9 cellular contexts compared by ENCODE assay signal in genomic region chr16:87956771-87957279, GRCh38. TPM values are rescaled to one million over a fixed set of nuclear protein-coding genes. Genes with fewer than 3 reads are reported as not detected.
DNase-seq lines count a peak whose midpoint lies in the region; ATAC-seq, FAIRE-seq and TF ChIP-seq lines count a peak whose summit lies in the region.
"Had no signal": no experiment of that assay in that cellular context is flagged by ENCODE, and none has a peak within 500 bp of the region (broad histone marks: within the 10 kb centered on the region; RNA-seq: fewer than 3 reads in every experiment).

No MANE protein-coding gene starts in this region.

- CTCF ChIA-PET in A549 (lab: Yijun Ruan, JAX), result interaction anchor here (0.5 to 2.3 kb wide), 9 partner anchors 15 to 646 kb away, joined by 3 to 9 read pairs (median 5); no protein-coding TSS in a partner anchor
- CTCF ChIA-PET in Panc1 (lab: Charles Lee), result no interaction called here
- CTCF ChIA-PET in mammary epithelial cell (lab: Charles Lee; ENCODE audit: low non-redundant PET), result no interaction called here

- peak overlapping the region; percentile 97 to 99 (median 98) for H3K27ac Mint-ChIP-seq in naive B cell

- H3K79me2 ChIP-seq in mammary epithelial cell (ENCODE audit: insufficient read depth, low read length), result peaks cover 97% of the 10 kb centered on the region

- H3K27ac ChIP-seq in A549 (no peak overlapping the region), Panc1 (ENCODE audit: low read length) (no peak overlapping the region), mammary epithelial cell (ENCODE audit: insufficient read depth, low read depth, low read length) (no peak overlapping the region)

- intact Hi-C loops in Panc1 (cut with micrococcal nuclease; ENCODE audit: unreplicated experiment) (no loop called here), mammary epithelial cell (cut with micrococcal nuclease) (no loop called here)

- TF ChIP-seq RAD21 in A549 (conservative IDR thresholded peaks at IDR 0.05 in 1 of 2, IDR thresholded peaks at IDR 0.05 in 1 of 2), result peak in 1 of 2 experiments; percentile 53; a peak in 2 of 5 replicates

- 0 out of 3 replicates have a peak, but pooled peaks have one; percentile 14 for TF ChIP-seq CTCF in A549 (IDR thresholded peaks at IDR 0.05)
- TF ChIP-seq CTCF in Panc1 (IDR thresholded peaks at IDR 0.05), result no peak; the same call in 1 of the 2 replicates
- TF ChIP-seq CTCF in mammary epithelial cell (conservative IDR thresholded peaks at IDR 0.05 in 1 of 2, IDR thresholded peaks at IDR 0.05 in 1 of 2; ENCODE audit: extremely low read depth in 1 of 2, insufficient read depth in 1 of 2, low read depth in 1 of 2, low read length in 2 of 2), result peak; percentile 14 to 22

- dilution Hi-C loops in mammary epithelial cell (cut with HindIII; ENCODE audit: low sequenced_read_pairs), result loop anchor here (5.0 kb wide), 3 partner anchors 40 to 100 kb away; no protein-coding TSS in a partner anchor

- H3K36me3 ChIP-seq in Panc1 (ENCODE audit: control insufficient read depth, insufficient read depth, low read length) (peaks cover 7% of the 10 kb centered on the region; the same call in 1 of the 2 replicates), mammary epithelial cell (ENCODE audit: insufficient read depth, low read length) (peaks cover 5% of the 10 kb centered on the region)

- peaks cover 25% of the 10 kb centered on the region for H3K4me1 ChIP-seq in A549
- peaks cover 17% of the 10 kb centered on the region for H3K4me1 ChIP-seq in Panc1 (ENCODE audit: control insufficient read depth, insufficient read depth, low read length)
- peaks cover 26% of the 10 kb centered on the region for H3K4me1 ChIP-seq in mammary epithelial cell (ENCODE audit: insufficient read depth, low read length)

- 87% methylated on average over 20 of the region's 21 CpGs for WGBS in A549 (ENCODE audit: missing lambda C conversion rate)
- 86% methylated on average over 19 of the region's 21 CpGs for WGBS in mammary epithelial cell (ENCODE audit: low coverage, missing lambda C conversion rate)

- no peak overlapping the region for H3K4me3 ChIP-seq in A549
- no peak overlapping the region for H3K4me3 ChIP-seq in Panc1 (ENCODE audit: low read depth in 2 of 2, low read length in 2 of 2)
- H3K4me3 ChIP-seq in mammary epithelial cell (replicated peaks in 1 of 3; ENCODE audit: insufficient read depth in 1 of 3, low read depth in 2 of 3, low read length in 3 of 3), result no peak overlapping the region

- no peaks in the 10 kb centered on the region for H3K9me3 ChIP-seq in A549
- no peaks in the 10 kb centered on the region for H3K9me3 ChIP-seq in Panc1 (ENCODE audit: control insufficient read depth, insufficient read depth, low read depth, low read length)
- no peaks in the 10 kb centered on the region for H3K9me3 ChIP-seq in mammary epithelial cell (replicated peaks; ENCODE audit: insufficient read depth, low read length)

- H3K9me3 Mint-ChIP-seq in naive B cell, result no peaks in the 10 kb centered on the region

- H3K27me3 ChIP-seq in Panc1 (ENCODE audit: control insufficient read depth, insufficient read depth, low read length) (no peaks in the 10 kb centered on the region), mammary epithelial cell (ENCODE audit: insufficient read depth, low read length) (no peaks in the 10 kb centered on the region)

- peaks cover 55 to 96% (median 90%) of the 10 kb centered on the region in 3 donors for H3K4me1 Mint-ChIP-seq in naive B cell

- in situ Hi-C loops in Panc1 (cut with HindIII; ENCODE audit: low pct_unique_long_range_greater_than_20kb, low sequenced_read_pairs) (no loop called here), mammary epithelial cell (cut with MboI; ENCODE audit: low sequenced_read_pairs in 2 of 2) (no loop called here)

- H3K4me3 Mint-ChIP-seq in naive B cell, result peak overlapping the region; percentile 78 to 91 (median 88)

- POLR2A ChIA-PET in A549 (lab: Yijun Ruan, JAX) (interaction anchor here (0.5 kb wide), 1 partner anchor 556 kb away, joined by 3 read pairs; no protein-coding TSS in a partner anchor), Panc1 (lab: Charles Lee) (no interaction called here)

- BruUV-seq in Panc1 (replicated peaks; lab: Mats Ljungman, UMichigan) (no TSS peak), mammary epithelial cell (replicated peaks; lab: Mats Ljungman, UMichigan) (no TSS peak)

- FAIRE-seq in A549 (lab: Jason Lieb, UNC), result no peak

- peaks cover 0 to 8% of the 10 kb centered on the region in 2 donors for H3K36me3 Mint-ChIP-seq in naive B cell

- TF ChIP-seq POLR2A in A549 (IDR thresholded peaks at IDR 0.05; ENCODE audit: low read length) (no peak), GM18526 (IDR thresholded peaks at IDR 0.05; ENCODE audit: extremely low read depth, insufficient read length) (peak; percentile 9)

- no peak for TF ChIP-seq EP300 in A549 (IDR thresholded peaks at IDR 0.05)

- no peak overlapping the region for H3K9ac ChIP-seq in mammary epithelial cell (ENCODE audit: insufficient read depth, low read length)

- H4K20me1 ChIP-seq in mammary epithelial cell (ENCODE audit: insufficient read depth, low read length), result no peaks in the 10 kb centered on the region

- ATAC-seq in A549 (peak; percentile 51 to 66; a peak in 3 of 6 replicates), Panc1 (0 out of 2 replicates have a peak, but pooled peaks have one; percentile 35), naive B cell (ENCODE audit: low read depth in 2 of 2) (peak in 1 of 2 donors; percentile 2), HG03571 (IDR thresholded peaks at IDR 0.05; ENCODE audit: unreplicated experiment) (no peak)

- DNase-seq in A549 (ENCODE audit: low read depth in 1 of 2, low spot score in 1 of 2), result peak; percentile 32 to 57
- DNase-seq in Panc1 (ENCODE audit: low read depth, low spot score), result no peak
- DNase-seq in mammary epithelial cell, result no peak
- no peak for DNase-seq in naive B cell
- DNase-seq in NOMO-1 treated with dmso at 0.1 percent for 144 hours (lab: John Stamatoyannopoulos, UW; ENCODE audit: unreplicated experiment), result no peak
- DNase-seq in NK-92 (lab: John Stamatoyannopoulos, UW; ENCODE audit: unreplicated experiment), result no peak

- H3K27me3 Mint-ChIP-seq in naive B cell, result no peaks in the 10 kb centered on the region

- no peak overlapping the region for H2AFZ ChIP-seq in mammary epithelial cell (ENCODE audit: low read depth, low read length)

- no peak overlapping the region for H3K4me2 ChIP-seq in A549
- H3K4me2 ChIP-seq in mammary epithelial cell (ENCODE audit: insufficient read depth, low read depth, low read length), result no peak overlapping the region

TF ChIP-seq in A549, 52 proteins besides CTCF, POLR2A, EP300 and RAD21 (continues in another document):
- no peak for TF ChIP-seq NPAS2 (CRISPR knock-in tag; IDR thresholded peaks at IDR 0.05; ENCODE audit: borderline replicate concordance)
- no peak for TF ChIP-seq JUNB (IDR thresholded peaks at IDR 0.05)
- no peak for TF ChIP-seq SMC3 (IDR thresholded peaks at IDR 0.05)
- TF ChIP-seq MAX (IDR thresholded peaks at IDR 0.05), result no peak
- TF ChIP-seq MAFK (IDR thresholded peaks at IDR 0.05; ENCODE audit: partially characterized antibody), result no peak
- TF ChIP-seq ATOH8 (CRISPR knock-in tag; IDR thresholded peaks at IDR 0.05; ENCODE audit: low read depth), result no peak
- TF ChIP-seq BCL3 (IDR thresholded peaks at IDR 0.05), result no peak
- no peak for TF ChIP-seq HOXB13 (CRISPR knock-in tag; IDR thresholded peaks at IDR 0.05; ENCODE audit: low read depth)
- no peak for TF ChIP-seq SREBF2 (IDR thresholded peaks at IDR 0.05)
- no peak for TF ChIP-seq CHD2 (IDR thresholded peaks at IDR 0.05; ENCODE audit: low read length, partially characterized antibody)
- no peak for TF ChIP-seq ZSCAN20 (CRISPR knock-in tag; IDR thresholded peaks at IDR 0.05)
- no peak for TF ChIP-seq ZFP36 (IDR thresholded peaks at IDR 0.05; ENCODE audit: borderline replicate concordance, partially characterized antibody)
- no peak for TF ChIP-seq KDM1A (IDR thresholded peaks at IDR 0.05; ENCODE audit: low read depth)

RNA-seq across cellular contexts. Expression of gene BANP, which starts 5.6 kb away (rescaled TPM):
- polyA plus RNA-seq in A549 (2011; rRNA removed), result 17.1 and 18.1 TPM in 2 replicates
- polyA plus RNA-seq in A549 (2012; cell fraction: cytosol; rRNA removed), result 26.4 and 27.3 TPM in 2 replicates
- polyA plus RNA-seq in A549 (2012; cell fraction: nucleus; rRNA removed), result 52.3 and 59.7 TPM in 2 replicates
- 13.6 to 17.2 TPM (median 16.5 TPM) in 3 replicates for polyA plus RNA-seq in A549 (2017; fragmentation: RNase III; extraction: RNeasy Plus Mini Kit Qiagen cat#74134 plus additional on column Dnase treatment)
- 30.8 and 44.8 TPM in 2 replicates for polyA minus RNA-seq in A549 (2011; rRNA and poly(A)+ RNA removed)
- 22.6 TPM for total RNA-seq in Panc1 (2021; ENCODE audit: unreplicated experiment)
- 21.5 TPM for polyA plus RNA-seq in Panc1 (2012; ENCODE audit: insufficient read length)
- total RNA-seq in mammary epithelial cell, result 10 to 100 TPM; 12.5 to 18.8 TPM
- 15.3 TPM for polyA plus RNA-seq in mammary epithelial cell
- 23.3 TPM for polyA minus RNA-seq in mammary epithelial cell
- polyA plus RNA-seq in naive B cell (ENCODE audit: low read depth in 6 of 6), result 10 to 100 TPM; 24.3 to 40.1 (median 28.5) TPM

RNA-seq across cellular contexts. Expression of gene CA5A, which starts 20.5 kb away (rescaled TPM):
- polyA plus RNA-seq in A549 (2011; rRNA removed), result not detected in 2 replicates
- polyA plus RNA-seq in A549 (2012; cell fraction: cytosol; rRNA removed), result not detected in 2 replicates
- not detected in 2 replicates for polyA plus RNA-seq in A549 (2012; cell fraction: nucleus; rRNA removed)
- not detected in 3 replicates for polyA plus RNA-seq in A549 (2017; fragmentation: RNase III; extraction: RNeasy Plus Mini Kit Qiagen cat#74134 plus additional on column Dnase treatment)
- not detected in 2 replicates for polyA minus RNA-seq in A549 (2011; rRNA and poly(A)+ RNA removed)
- not detected for total RNA-seq in Panc1 (2021; ENCODE audit: unreplicated experiment)
- 0.06 TPM for polyA plus RNA-seq in Panc1 (2012; ENCODE audit: insufficient read length)
- not detected for total RNA-seq in mammary epithelial cell
- polyA plus RNA-seq in mammary epithelial cell, result not detected
- polyA minus RNA-seq in mammary epithelial cell, result not detected
- not detected for polyA plus RNA-seq in naive B cell (ENCODE audit: low read depth in 6 of 6)
- total RNA-seq: glomerular endothelial cell had no signal

Comparison
In these comparisons a context has a peak if more than half of its experiments do, and no peak if none do; other contexts are left out.
1. DNase-seq: peak in A549 (2 of 2); none in Panc1 (single experiment), mammary epithelial cell (single experiment), naive B cell (single experiment), NOMO-1 treated with dmso at 0.1 percent for 144 hours (single experiment) and NK-92 (single experiment).